Comparison of ENCODE assay signal across 8 cellular contexts in the genomic region with DNA sequence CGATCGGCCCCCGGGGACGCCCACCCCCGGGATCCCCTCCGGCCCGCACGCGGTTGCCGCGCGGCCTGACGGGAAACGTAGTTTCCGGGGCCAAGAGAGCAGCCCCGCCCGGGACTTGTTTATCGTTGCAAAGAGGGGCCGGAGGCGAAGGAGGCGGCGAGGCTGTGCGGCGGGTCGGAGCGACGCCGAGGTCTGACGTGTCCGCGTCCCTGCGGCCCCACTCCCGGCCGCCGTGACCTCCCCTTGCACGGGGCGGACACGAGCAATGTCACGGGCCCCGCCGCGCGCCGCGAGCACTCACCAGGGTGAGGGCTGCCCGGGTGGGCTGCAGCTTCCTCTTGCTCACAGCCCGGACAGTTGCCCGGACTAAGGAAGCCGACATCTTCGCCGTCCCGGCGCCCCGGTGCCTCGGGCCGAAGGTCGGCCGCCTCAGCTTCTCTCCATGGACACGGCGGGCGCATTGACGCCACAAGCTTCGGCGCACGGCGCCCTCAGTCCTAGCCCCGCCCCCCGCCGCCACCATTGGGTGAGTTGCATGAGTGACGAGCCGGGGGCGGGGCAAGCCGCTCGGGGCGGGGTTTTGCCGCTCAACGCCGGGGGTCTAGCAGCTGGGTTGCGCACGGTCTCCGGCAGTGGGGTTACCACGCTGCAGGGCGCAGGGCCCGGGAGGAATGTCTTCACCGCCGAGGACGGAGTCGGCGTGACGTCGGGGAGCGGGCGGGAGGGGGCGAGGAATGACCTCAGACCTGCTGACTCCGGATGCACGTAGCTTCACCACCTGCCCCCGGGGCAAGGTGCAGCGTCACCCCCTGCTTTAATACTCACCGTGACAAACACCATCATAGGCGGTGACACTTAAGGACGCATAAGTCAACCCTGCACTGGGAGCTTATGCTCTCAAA.
DNase-seq lines count a peak whose midpoint lies in the region; ATAC-seq and TF ChIP-seq lines count a peak whose summit lies in the region.

TSS of gene ISCA1 (minus strand) at position 462 of the 902 bp plus-strand sequence. CDS start at position 382, 80 bp downstream.

- H3K27ac ChIP-seq in caudate nucleus (ENCODE audit: low read depth, low read length) = peak within 1 kb of the TSS; percentile 98

- no peak for TF ChIP-seq CTCF in AG09309 (IDR thresholded peaks at IDR 0.05; ENCODE audit: control insufficient read depth, insufficient read depth, low read depth, low read length, missing control alignments)

- ATAC-seq in GM19023 (IDR thresholded peaks at IDR 0.05; ENCODE audit: unreplicated experiment) = peak; percentile 88
- peak; percentile 81 for ATAC-seq in HG03196 (IDR thresholded peaks at IDR 0.05; ENCODE audit: unreplicated experiment)

- DNase-seq in AG09309 (ENCODE audit: low read depth) (peak; percentile 51), NCI-H226 (peak; percentile 91), caudate nucleus (lab: John Stamatoyannopoulos, UW) (peak; percentile 50 to 98 (median 93)), inferior parietal cortex (ENCODE audit: extremely low spot score) (peak; percentile 86)
- peak; percentile 97 to 99 (median 97) for DNase-seq in activated CD4-positive, CD25-positive, alpha-beta regulatory T cell (lab: John Stamatoyannopoulos, UW)
- peak; percentile 93 to 99 for DNase-seq in stimulated activated CD4-positive, alpha-beta T cell treated with anti-CD3 and anti-CD28 coated beads, Interleukin-12 subunit alpha, Interleukin-12 subunit beta, amount 100 ng/mL, for 24 hours (ENCODE audit: low read depth in 2 of 2)

- H3K4me3 ChIP-seq in AG09309 (ENCODE audit: control insufficient read depth, low read depth, low read length) = peak within 1 kb of the TSS; percentile 93

Comparison
In these comparisons a context has a peak if more than half of its experiments do, and no peak if none do; other contexts are left out.
1. Peak in every context shown above with its lines: DNase-seq, ATAC-seq, H3K4me3 ChIP-seq and H3K27ac ChIP-seq.